Comparison of ENCODE assay signal across 23 cellular contexts in the genomic region with DNA sequence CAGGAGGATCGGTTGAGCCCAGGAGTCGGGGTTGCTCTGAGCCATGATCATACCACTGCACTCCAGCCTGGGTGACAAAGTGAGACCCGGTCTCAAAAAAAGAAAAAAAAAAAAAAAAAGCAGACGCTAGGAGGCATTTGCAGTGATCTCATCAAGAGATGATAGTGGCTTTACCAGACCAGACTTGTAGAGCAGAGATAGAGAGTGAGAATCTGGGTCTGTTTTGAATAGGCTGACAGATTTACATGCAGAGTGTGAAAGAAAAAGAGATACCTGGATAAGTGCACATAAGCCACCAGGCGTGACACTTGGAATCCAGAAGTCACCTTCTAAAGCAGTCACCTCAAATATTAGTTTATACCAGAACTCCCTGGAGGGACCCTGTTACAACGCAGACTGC. TPM values are rescaled to one million over a fixed set of nuclear protein-coding genes. Genes with fewer than 3 reads are reported as not detected.
"Had no signal": no experiment of that assay in that cellular context is flagged by ENCODE, and none has a peak within 500 bp of the region (broad histone marks: within the 10 kb centered on the region; RNA-seq: fewer than 3 reads in every experiment).

No MANE protein-coding gene starts in this region.

- H3K4me2 ChIP-seq: neural progenitor cell had no signal

- H3K4me1 ChIP-seq: heart right ventricle, neural progenitor cell, parathyroid adenoma, right lobe of liver, stomach, thyroid gland, vagina had no signal

- H3K4me3 ChIP-seq: heart right ventricle, lung, neural progenitor cell, right lobe of liver, stomach, thyroid gland, vagina had no signal

- H3K79me2 ChIP-seq: parathyroid adenoma had no signal

- DNase-seq: cortex of kidney; effector memory CD8-positive, alpha-beta T cell; foreskin fibroblast; glutamatergic neuron; heart right ventricle; kidney; midbrain; naive thymus-derived CD4-positive, alpha-beta T cell; right lobe of liver; small intestine; stimulated activated CD4-positive, alpha-beta T cell treated with anti-CD3 and anti-CD28 coated beads, Interleukin-12 subunit alpha, Interleukin-12 subunit beta, amount 100 ng/mL, for 4 hours; stimulated activated CD4-positive, alpha-beta T cell treated with anti-CD3 and anti-CD28 coated beads, Interleukin-1b, Interleukin-23, amount 100 ng/mL, for 48 hours; stimulated activated CD4-positive, alpha-beta T cell treated with anti-CD3 and anti-CD28 coated beads, Interleukin-4, amount 100 ng/mL, for 1 hour; stimulated activated CD8-positive, alpha-beta memory T cell treated with anti-CD3 and anti-CD28 coated beads, Interleukin-4, amount 100 ng/mL, for 48 hours; stimulated activated naive CD4-positive, alpha-beta T cell; stomach; thyroid gland; trophoblast cell had no signal

- ATAC-seq: effector memory CD8-positive, alpha-beta T cell; heart right ventricle; left lobe of liver; naive thymus-derived CD4-positive, alpha-beta T cell; right lobe of liver had no signal

- H3K27me3 ChIP-seq: heart right ventricle, neural progenitor cell, right lobe of liver, stomach, thyroid gland, vagina had no signal

- H2AFZ ChIP-seq: neural progenitor cell, parathyroid adenoma had no signal

- H3K9ac ChIP-seq: neural progenitor cell, parathyroid adenoma had no signal

- H3K36me3 ChIP-seq: heart right ventricle, neural progenitor cell, right lobe of liver, stomach, thyroid gland, vagina had no signal

- H3K9me3 ChIP-seq: heart right ventricle, right lobe of liver, stomach, thyroid gland, vagina had no signal

- H3K27ac ChIP-seq: heart right ventricle, neural progenitor cell, parathyroid adenoma, right lobe of liver, stomach, thyroid gland, vagina had no signal

RNA-seq across cellular contexts. Expression of a gene that starts 21.1 kb away (rescaled TPM):
- total RNA-seq: naive thymus-derived CD4-positive, alpha-beta T cell had no signal
- polyA plus RNA-seq: naive thymus-derived CD4-positive, alpha-beta T cell had no signal
